Comparison of ENCODE assay signal across 7 cellular contexts in the genomic region with DNA sequence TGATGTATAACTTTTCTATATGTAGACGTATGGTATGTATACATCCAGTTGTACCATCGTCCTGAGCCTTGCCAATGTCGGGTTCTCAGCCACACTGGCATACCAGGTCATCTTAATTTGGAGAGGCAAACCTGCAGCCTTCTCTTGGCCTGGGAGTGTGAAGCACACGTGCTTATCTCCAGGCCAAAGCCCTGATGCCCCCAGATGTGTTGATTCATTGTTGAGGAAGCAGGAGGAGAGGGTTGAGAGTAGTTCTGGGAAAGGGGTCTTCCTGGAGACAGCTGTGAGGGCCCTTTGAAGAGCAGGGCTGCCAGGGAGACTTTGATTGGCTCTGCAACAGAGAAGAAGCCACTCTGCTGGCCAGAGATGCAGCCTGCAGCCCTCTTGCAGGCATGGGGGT.
"Had no signal": no experiment of that assay in that cellular context is flagged by ENCODE, and none has a peak within 500 bp of the region (broad histone marks: within the 10 kb centered on the region; RNA-seq: fewer than 3 reads in every experiment).

No MANE protein-coding gene starts in this region.

- DNase-seq: IMR-90, KBM-7, KG1 had no signal

- H3K27ac ChIP-seq: HL-60 had no signal

- FAIRE-seq: HepG2, HTR-8/SVneo had no signal

- H3K4me3 Mint-ChIP-seq: IgD-negative memory B cell had no signal

- H3K27ac Mint-ChIP-seq: IgD-negative memory B cell had no signal

- H3K9me3 Mint-ChIP-seq: IgD-negative memory B cell had no signal

- ATAC-seq: HepG2 had no signal
